Comparison of ENCODE assay signal across 1 cellular context in the genomic region with DNA sequence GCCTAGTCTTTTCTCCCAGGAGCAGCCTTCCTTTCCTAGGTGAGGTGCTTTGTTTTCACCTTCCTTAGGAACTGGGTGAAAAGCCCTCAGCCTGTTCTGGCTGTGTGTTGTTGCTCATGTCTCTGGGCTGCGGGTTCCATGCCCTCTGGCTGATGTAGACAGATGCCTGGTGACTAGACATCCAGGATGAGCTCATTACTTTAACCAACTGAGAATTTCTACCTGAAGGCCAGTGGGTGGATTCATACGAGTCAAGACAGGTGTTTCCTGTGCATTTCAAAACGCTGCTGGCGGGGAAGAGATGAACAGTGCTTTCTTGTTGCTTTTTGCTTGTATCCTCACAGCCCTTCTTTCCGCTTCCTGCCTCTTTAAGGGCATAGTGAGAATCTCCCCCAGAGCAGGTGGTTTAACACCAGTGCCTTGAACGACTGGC.
TF ChIP-seq lines count a peak whose summit lies in the region.

No MANE protein-coding gene starts in this region.

TF ChIP-seq in GM23338, 12 proteins besides CTCF, POLR2A, EP300 and RAD21 (continued from another document):
- no peak for TF ChIP-seq EZH2phosphoT487 (IDR thresholded peaks at IDR 0.05; ENCODE audit: unreplicated experiment)
- TF ChIP-seq POLR2AphosphoS5 (IDR thresholded peaks at IDR 0.05; ENCODE audit: low read depth) = no peak
- TF ChIP-seq CREB1 (CRISPR knock-in tag; IDR thresholded peaks at IDR 0.05; ENCODE audit: low read depth) = no peak
- TF ChIP-seq EZH2 (IDR thresholded peaks at IDR 0.05; ENCODE audit: low read depth, unreplicated experiment) = no peak
- TF ChIP-seq, protein P1, sequence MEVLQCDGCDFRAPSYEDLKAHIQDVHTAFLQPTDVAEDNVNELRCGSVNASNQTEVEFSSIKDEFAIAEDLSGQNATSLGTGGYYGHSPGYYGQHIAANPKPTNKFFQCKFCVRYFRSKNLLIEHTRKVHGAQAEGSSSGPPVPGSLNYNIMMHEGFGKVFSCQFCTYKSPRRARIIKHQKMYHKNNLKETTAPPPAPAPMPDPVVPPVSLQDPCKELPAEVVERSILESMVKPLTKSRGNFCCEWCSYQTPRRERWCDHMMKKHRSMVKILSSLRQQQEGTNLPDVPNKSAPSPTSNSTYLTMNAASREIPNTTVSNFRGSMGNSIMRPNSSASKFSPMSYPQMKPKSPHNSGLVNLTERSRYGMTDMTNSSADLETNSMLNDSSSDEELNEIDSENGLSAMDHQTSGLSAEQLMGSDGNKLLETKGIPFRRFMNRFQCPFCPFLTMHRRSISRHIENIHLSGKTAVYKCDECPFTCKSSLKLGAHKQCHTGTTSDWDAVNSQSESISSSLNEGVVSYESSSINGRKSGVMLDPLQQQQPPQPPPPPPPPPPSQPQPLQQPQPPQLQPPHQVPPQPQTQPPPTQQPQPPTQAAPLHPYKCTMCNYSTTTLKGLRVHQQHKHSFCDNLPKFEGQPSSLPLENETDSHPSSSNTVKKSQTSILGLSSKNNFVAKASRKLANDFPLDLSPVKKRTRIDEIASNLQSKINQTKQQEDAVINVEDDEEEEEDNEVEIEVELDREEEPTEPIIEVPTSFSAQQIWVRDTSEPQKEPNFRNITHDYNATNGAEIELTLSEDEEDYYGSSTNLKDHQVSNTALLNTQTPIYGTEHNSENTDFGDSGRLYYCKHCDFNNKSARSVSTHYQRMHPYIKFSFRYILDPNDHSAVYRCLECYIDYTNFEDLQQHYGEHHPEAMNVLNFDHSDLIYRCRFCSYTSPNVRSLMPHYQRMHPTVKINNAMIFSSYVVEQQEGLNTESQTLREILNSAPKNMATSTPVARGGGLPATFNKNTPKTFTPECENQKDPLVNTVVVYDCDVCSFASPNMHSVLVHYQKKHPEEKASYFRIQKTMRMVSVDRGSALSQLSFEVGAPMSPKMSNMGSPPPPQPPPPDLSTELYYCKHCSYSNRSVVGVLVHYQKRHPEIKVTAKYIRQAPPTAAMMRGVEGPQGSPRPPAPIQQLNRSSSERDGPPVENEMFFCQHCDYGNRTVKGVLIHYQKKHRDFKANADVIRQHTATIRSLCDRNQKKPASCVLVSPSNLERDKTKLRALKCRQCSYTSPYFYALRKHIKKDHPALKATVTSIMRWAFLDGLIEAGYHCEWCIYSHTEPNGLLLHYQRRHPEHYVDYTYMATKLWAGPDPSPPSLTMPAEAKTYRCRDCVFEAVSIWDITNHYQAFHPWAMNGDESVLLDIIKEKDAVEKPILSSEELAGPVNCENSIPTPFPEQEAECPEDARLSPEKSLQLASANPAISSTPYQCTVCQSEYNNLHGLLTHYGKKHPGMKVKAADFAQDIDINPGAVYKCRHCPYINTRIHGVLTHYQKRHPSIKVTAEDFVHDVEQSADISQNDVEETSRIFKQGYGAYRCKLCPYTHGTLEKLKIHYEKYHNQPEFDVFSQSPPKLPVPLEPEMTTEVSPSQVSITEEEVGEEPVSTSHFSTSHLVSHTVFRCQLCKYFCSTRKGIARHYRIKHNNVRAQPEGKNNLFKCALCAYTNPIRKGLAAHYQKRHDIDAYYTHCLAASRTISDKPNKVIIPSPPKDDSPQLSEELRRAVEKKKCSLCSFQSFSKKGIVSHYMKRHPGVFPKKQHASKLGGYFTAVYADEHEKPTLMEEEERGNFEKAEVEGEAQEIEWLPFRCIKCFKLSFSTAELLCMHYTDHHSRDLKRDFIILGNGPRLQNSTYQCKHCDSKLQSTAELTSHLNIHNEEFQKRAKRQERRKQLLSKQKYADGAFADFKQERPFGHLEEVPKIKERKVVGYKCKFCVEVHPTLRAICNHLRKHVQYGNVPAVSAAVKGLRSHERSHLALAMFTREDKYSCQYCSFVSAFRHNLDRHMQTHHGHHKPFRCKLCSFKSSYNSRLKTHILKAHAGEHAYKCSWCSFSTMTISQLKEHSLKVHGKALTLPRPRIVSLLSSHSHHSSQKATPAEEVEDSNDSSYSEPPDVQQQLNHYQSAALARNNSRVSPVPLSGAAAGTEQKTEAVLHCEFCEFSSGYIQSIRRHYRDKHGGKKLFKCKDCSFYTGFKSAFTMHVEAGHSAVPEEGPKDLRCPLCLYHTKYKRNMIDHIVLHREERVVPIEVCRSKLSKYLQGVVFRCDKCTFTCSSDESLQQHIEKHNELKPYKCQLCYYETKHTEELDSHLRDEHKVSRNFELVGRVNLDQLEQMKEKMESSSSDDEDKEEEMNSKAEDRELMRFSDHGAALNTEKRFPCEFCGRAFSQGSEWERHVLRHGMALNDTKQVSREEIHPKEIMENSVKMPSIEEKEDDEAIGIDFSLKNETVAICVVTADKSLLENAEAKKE (CRISPR knock-in tag; IDR thresholded peaks at IDR 0.05) = no peak
- TF ChIP-seq NANOG (IDR thresholded peaks at IDR 0.05; ENCODE audit: borderline replicate concordance) = no peak
- TF ChIP-seq STAT1 (IDR thresholded peaks at IDR 0.05; ENCODE audit: unreplicated experiment) = no peak
- TF ChIP-seq, protein P2, sequence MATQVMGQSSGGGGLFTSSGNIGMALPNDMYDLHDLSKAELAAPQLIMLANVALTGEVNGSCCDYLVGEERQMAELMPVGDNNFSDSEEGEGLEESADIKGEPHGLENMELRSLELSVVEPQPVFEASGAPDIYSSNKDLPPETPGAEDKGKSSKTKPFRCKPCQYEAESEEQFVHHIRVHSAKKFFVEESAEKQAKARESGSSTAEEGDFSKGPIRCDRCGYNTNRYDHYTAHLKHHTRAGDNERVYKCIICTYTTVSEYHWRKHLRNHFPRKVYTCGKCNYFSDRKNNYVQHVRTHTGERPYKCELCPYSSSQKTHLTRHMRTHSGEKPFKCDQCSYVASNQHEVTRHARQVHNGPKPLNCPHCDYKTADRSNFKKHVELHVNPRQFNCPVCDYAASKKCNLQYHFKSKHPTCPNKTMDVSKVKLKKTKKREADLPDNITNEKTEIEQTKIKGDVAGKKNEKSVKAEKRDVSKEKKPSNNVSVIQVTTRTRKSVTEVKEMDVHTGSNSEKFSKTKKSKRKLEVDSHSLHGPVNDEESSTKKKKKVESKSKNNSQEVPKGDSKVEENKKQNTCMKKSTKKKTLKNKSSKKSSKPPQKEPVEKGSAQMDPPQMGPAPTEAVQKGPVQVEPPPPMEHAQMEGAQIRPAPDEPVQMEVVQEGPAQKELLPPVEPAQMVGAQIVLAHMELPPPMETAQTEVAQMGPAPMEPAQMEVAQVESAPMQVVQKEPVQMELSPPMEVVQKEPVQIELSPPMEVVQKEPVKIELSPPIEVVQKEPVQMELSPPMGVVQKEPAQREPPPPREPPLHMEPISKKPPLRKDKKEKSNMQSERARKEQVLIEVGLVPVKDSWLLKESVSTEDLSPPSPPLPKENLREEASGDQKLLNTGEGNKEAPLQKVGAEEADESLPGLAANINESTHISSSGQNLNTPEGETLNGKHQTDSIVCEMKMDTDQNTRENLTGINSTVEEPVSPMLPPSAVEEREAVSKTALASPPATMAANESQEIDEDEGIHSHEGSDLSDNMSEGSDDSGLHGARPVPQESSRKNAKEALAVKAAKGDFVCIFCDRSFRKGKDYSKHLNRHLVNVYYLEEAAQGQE (IDR thresholded peaks at IDR 0.05; ENCODE audit: unreplicated experiment) = no peak
